1 cellular context compared by ENCODE assay signal in genomic region chr4:68673143-68673542, GRCh38.
TF ChIP-seq lines count a peak whose summit lies in the region.

No MANE protein-coding gene starts in this region.

TF ChIP-seq in HepG2, 621 proteins besides CTCF, POLR2A, EP300 and RAD21 (continued from another document):
- no peak for TF ChIP-seq PRPF4 (IDR thresholded peaks at IDR 0.05; ENCODE audit: low read depth, low read length, poor library complexity, severe bottlenecking)
- TF ChIP-seq, protein P1, sequence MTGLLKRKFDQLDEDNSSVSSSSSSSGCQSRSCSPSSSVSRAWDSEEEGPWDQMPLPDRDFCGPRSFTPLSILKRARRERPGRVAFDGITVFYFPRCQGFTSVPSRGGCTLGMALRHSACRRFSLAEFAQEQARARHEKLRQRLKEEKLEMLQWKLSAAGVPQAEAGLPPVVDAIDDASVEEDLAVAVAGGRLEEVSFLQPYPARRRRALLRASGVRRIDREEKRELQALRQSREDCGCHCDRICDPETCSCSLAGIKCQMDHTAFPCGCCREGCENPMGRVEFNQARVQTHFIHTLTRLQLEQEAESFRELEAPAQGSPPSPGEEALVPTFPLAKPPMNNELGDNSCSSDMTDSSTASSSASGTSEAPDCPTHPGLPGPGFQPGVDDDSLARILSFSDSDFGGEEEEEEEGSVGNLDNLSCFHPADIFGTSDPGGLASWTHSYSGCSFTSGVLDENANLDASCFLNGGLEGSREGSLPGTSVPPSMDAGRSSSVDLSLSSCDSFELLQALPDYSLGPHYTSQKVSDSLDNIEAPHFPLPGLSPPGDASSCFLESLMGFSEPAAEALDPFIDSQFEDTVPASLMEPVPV (CRISPR knock-in tag; IDR thresholded peaks at IDR 0.05) = no peak
- TF ChIP-seq ZFYVE20 (CRISPR knock-in tag; IDR thresholded peaks at IDR 0.05; ENCODE audit: borderline replicate concordance, low read depth) = no peak
